8 cellular contexts compared by ENCODE assay signal in genomic region chr3:44554626-44555592, GRCh38. TPM values are rescaled to one million over a fixed set of nuclear protein-coding genes. Genes with fewer than 3 reads are reported as not detected.
A peak's percentile ranks its signal among the peaks of the same experiment; 100 is the strongest.
DNase-seq lines count a peak whose midpoint lies in the region; ATAC-seq and TF ChIP-seq lines count a peak whose summit lies in the region.

TSS of gene ZKSCAN7 (plus strand) at chr3:44555193. CDS start at chr3:44557048, 1,855 bp downstream.

- peak within 1 kb of the TSS; percentile 93 for H3K4me2 ChIP-seq in skeletal muscle satellite cell (ENCODE audit: low read length)

- peak; percentile 74 for DNase-seq in 8988T
- DNase-seq in WTC11 (ENCODE audit: low spot score): peak; percentile 77
- peak; percentile 46 to 65 for DNase-seq in cardiac fibroblast (ENCODE audit: low read depth in 2 of 2)
- DNase-seq in iPS-NIHi11 (ENCODE audit: low spot score): peak; percentile 94
- DNase-seq in LoVo (ENCODE audit: low spot score): no peak

- peak within 1 kb of the TSS; percentile 90 for H3K9ac ChIP-seq in skeletal muscle satellite cell (ENCODE audit: low read depth, low read length)

- peaks cover 7% of the 10 kb centered on the region for H3K4me1 ChIP-seq in skeletal muscle satellite cell (ENCODE audit: control insufficient read depth, insufficient read depth, low read length)

- CTCF ChIA-PET in WTC11 (lab: Charles Lee): no interaction called here

- peaks cover 27% of the 10 kb centered on the region for H3K36me3 Mint-ChIP-seq in WTC11

- H3K4me3 ChIP-seq in cardiac fibroblast (replicated peaks in 1 of 2; ENCODE audit: low read depth in 2 of 2, low read length in 2 of 2): peak within 1 kb of the TSS; percentile 72 to 73
- H3K4me3 ChIP-seq in skeletal muscle satellite cell (ENCODE audit: low read length): peak within 1 kb of the TSS; percentile 92

- H3K27me3 ChIP-seq in skeletal muscle satellite cell (ENCODE audit: control insufficient read depth, insufficient read depth, low read length): no peaks in the 10 kb centered on the region

- H3K27ac Mint-ChIP-seq in WTC11: peak within 1 kb of the TSS; percentile 83

- peaks cover 17% of the 10 kb centered on the region for H3K9me3 Mint-ChIP-seq in WTC11

- peak within 1 kb of the TSS; percentile 96 for H3K4me3 Mint-ChIP-seq in WTC11

- peaks cover 54% of the 10 kb centered on the region for H3K27me3 Mint-ChIP-seq in WTC11 (ENCODE audit: low read depth)

- ATAC-seq in GM18909 (IDR thresholded peaks at IDR 0.05; ENCODE audit: poor library complexity, unreplicated experiment): peak; percentile 64
- peak; percentile 60 for ATAC-seq in HG03565 (IDR thresholded peaks at IDR 0.05; ENCODE audit: unreplicated experiment)
- ATAC-seq in WTC11: peak; percentile 92

- peaks cover 11% of the 10 kb centered on the region for H3K36me3 ChIP-seq in skeletal muscle satellite cell (ENCODE audit: insufficient read depth, low read length)

- TF ChIP-seq CTCF in WTC11 (IDR thresholded peaks at IDR 0.05): no peak
- TF ChIP-seq CTCF in cardiac fibroblast (IDR thresholded peaks at IDR 0.05; ENCODE audit: low read depth, low read length): no peak

- peaks cover 17% of the 10 kb centered on the region for H3K4me1 Mint-ChIP-seq in WTC11

- no peaks in the 10 kb centered on the region for H3K9me3 ChIP-seq in skeletal muscle satellite cell (replicated peaks; ENCODE audit: low read length)

- POLR2A ChIA-PET in WTC11 (lab: Charles Lee): no interaction called here

TF ChIP-seq in WTC11, 78 proteins besides CTCF, POLR2A, EP300 and RAD21 (continues in another document):
- peak; percentile 67; the same call in 1 of the 2 replicates for TF ChIP-seq NR3C1 (CRISPR knock-in tag; conservative IDR thresholded peaks at IDR 0.05; ENCODE audit: low read depth)
- TF ChIP-seq SOX15 (CRISPR knock-in tag; IDR thresholded peaks at IDR 0.05): no peak
- peak; percentile 85 for TF ChIP-seq FOXP1 (CRISPR knock-in tag; IDR thresholded peaks at IDR 0.05; ENCODE audit: borderline replicate concordance)
- TF ChIP-seq OVOL2 (CRISPR knock-in tag; IDR thresholded peaks at IDR 0.05; ENCODE audit: borderline replicate concordance): no peak
- TF ChIP-seq MAX (CRISPR knock-in tag; IDR thresholded peaks at IDR 0.05): no peak; the same call in none of the 2 replicates
- peak; percentile 74 for TF ChIP-seq CREM (CRISPR knock-in tag; IDR thresholded peaks at IDR 0.05)
- TF ChIP-seq CREB1 (CRISPR knock-in tag; IDR thresholded peaks at IDR 0.05): peak; percentile 77; the same call in 1 of the 2 replicates
- TF ChIP-seq NFE2L1 (CRISPR knock-in tag; IDR thresholded peaks at IDR 0.05): peak; percentile 61; the same call in 1 of the 2 replicates
- no peak for TF ChIP-seq ZSCAN18 (CRISPR knock-in tag; IDR thresholded peaks at IDR 0.05)
- no peak for TF ChIP-seq ELF4 (CRISPR knock-in tag; IDR thresholded peaks at IDR 0.05; ENCODE audit: low read depth)
- TF ChIP-seq ZNF219 (CRISPR knock-in tag; IDR thresholded peaks at IDR 0.05; ENCODE audit: borderline replicate concordance): no peak
- no peak for TF ChIP-seq PRDM15 (CRISPR knock-in tag; IDR thresholded peaks at IDR 0.05)
- TF ChIP-seq TEAD1 (CRISPR knock-in tag; IDR thresholded peaks at IDR 0.05): no peak
- TF ChIP-seq MXD4 (CRISPR knock-in tag; IDR thresholded peaks at IDR 0.05; ENCODE audit: borderline replicate concordance): no peak
- 0 out of 2 replicates have a peak, but pooled peaks have one; percentile 65 for TF ChIP-seq ARID4B (CRISPR knock-in tag; IDR thresholded peaks at IDR 0.05; ENCODE audit: borderline replicate concordance)
- peak; percentile 53; the same call in 1 of the 2 replicates for TF ChIP-seq GABPB1 (CRISPR knock-in tag; IDR thresholded peaks at IDR 0.05)
- TF ChIP-seq JUN (CRISPR knock-in tag; IDR thresholded peaks at IDR 0.05): no peak
- TF ChIP-seq ATF6 (CRISPR knock-in tag; IDR thresholded peaks at IDR 0.05): no peak

RNA-seq across cellular contexts. Expression of gene ZKSCAN7, which starts in this region (rescaled TPM):
- total RNA-seq in WTC11 (2021): 8.3 to 9.4 TPM (median 8.9 TPM) in 3 replicates
- total RNA-seq in skeletal muscle satellite cell (2012; rRNA removed): 4.3 and 4.6 TPM in 2 replicates
